Comparison of ENCODE assay signal across 9 cellular contexts in genomic region chr6:16432075-16433032, GRCh38.
DNase-seq lines count a peak whose midpoint lies in the region; ATAC-seq and TF ChIP-seq lines count a peak whose summit lies in the region.
"Had no signal": no experiment of that assay in that cellular context is flagged by ENCODE, and none has a peak within 500 bp of the region (broad histone marks: within the 10 kb centered on the region; RNA-seq: fewer than 3 reads in every experiment).

No MANE protein-coding gene starts in this region.

- H3K4me3 ChIP-seq in brain microvascular endothelial cell (ENCODE audit: low read depth, low read length) (no peak overlapping the region), transverse colon (no peak overlapping the region)

- H3K36me3 ChIP-seq in brain microvascular endothelial cell (replicated peaks) (peaks cover 3% of the 10 kb centered on the region), transverse colon (no peaks in the 10 kb centered on the region)

- no peak for DNase-seq in stimulated activated naive CD8-positive, alpha-beta T cell treated with anti-CD3 and anti-CD28 coated beads, Interleukin-15, Interleukin-2, amounts not matched to agents 100 U/mL and 50 U/mL, for 24 hours
- no peak for DNase-seq in stimulated activated naive CD8-positive, alpha-beta T cell treated with anti-CD3 and anti-CD28 coated beads, Interleukin-15, amount 100 ng/mL, for 72 hours
- DNase-seq in brain microvascular endothelial cell (peak; percentile 66), H4 (ENCODE audit: low spot score) (no peak), transverse colon (no peak)
- DNase-seq in activated naive CD4-positive, alpha-beta T cell treated with anti-CD3 and anti-CD28 coated beads, Interleukin-2, amount 50 U/mL, for 16 hours = no peak
- DNase-seq: stimulated activated CD4-positive, alpha-beta T cell treated with anti-CD3 and anti-CD28 coated beads, Interleukin-4, amount 100 ng/mL, for 24 hours had no signal

- no peak overlapping the region for H3K4me3 Mint-ChIP-seq in stimulated activated naive CD8-positive, alpha-beta T cell treated with anti-CD3 and anti-CD28 coated beads, Interleukin-15, amount 100 ng/mL, for 72 hours

- in situ Hi-C loops in brain microvascular endothelial cell (cut with HindIII; ENCODE audit: low pct_ligation_motif_present, low sequenced_read_pairs) = no loop called here
- in situ Hi-C loops in transverse colon (cut with MboI; ENCODE audit: low pct_ligation_motif_present in 1 of 4, low pct_unique_long_range_greater_than_20kb in 1 of 4, low sequenced_read_pairs in 3 of 4) = no loop called here

- TF ChIP-seq EP300 in transverse colon (IDR thresholded peaks at IDR 0.05; ENCODE audit: low read depth) = no peak

- no peaks in the 10 kb centered on the region for H3K27me3 Mint-ChIP-seq in stimulated activated naive CD8-positive, alpha-beta T cell treated with anti-CD3 and anti-CD28 coated beads, Interleukin-15, amount 100 ng/mL, for 72 hours

- H3K27ac Mint-ChIP-seq in stimulated activated naive CD8-positive, alpha-beta T cell treated with anti-CD3 and anti-CD28 coated beads, Interleukin-15, amount 100 ng/mL, for 72 hours = no peak overlapping the region

- peak; percentile 62 for ATAC-seq in stimulated activated naive CD8-positive, alpha-beta T cell treated with anti-CD3 and anti-CD28 coated beads, Interleukin-15, Interleukin-2, amounts not matched to agents 100 U/mL and 50 U/mL, for 24 hours
- no peak for ATAC-seq in stimulated activated naive CD8-positive, alpha-beta T cell treated with anti-CD3 and anti-CD28 coated beads, Interleukin-15, amount 100 ng/mL, for 72 hours
- ATAC-seq in HG03064 (IDR thresholded peaks at IDR 0.05; ENCODE audit: low read depth, unreplicated experiment) (peak; percentile 60), GM19467 (IDR thresholded peaks at IDR 0.05; ENCODE audit: unreplicated experiment) (no peak)

- intact Hi-C loops in transverse colon (cut with DNase I; ENCODE audit: low total_unique reads) = no loop called here

- WGBS in transverse colon (ENCODE audit: low coverage in 1 of 2), 2 donors = 62 to 67% methylated on average over 6 of the region's 6 CpGs

- TF ChIP-seq CTCF in brain microvascular endothelial cell (IDR thresholded peaks at IDR 0.05; ENCODE audit: low read depth, low read length, missing control alignments) (no peak), transverse colon (IDR thresholded peaks at IDR 0.05) (no peak)

- H3K4me1 ChIP-seq in transverse colon = peaks cover 9 to 29% (median 14%) of the 10 kb centered on the region in 4 donors

- H3K9me3 ChIP-seq in transverse colon = no peaks in the 10 kb centered on the region

- H3K27me3 ChIP-seq in brain microvascular endothelial cell (replicated peaks) = no peaks in the 10 kb centered on the region
- H3K27me3 ChIP-seq in transverse colon = no peaks in the 10 kb centered on the region

- peaks cover 45% of the 10 kb centered on the region for H3K4me1 Mint-ChIP-seq in stimulated activated naive CD8-positive, alpha-beta T cell treated with anti-CD3 and anti-CD28 coated beads, Interleukin-15, amount 100 ng/mL, for 72 hours

- H3K9me3 Mint-ChIP-seq in stimulated activated naive CD8-positive, alpha-beta T cell treated with anti-CD3 and anti-CD28 coated beads, Interleukin-15, amount 100 ng/mL, for 72 hours = peaks cover 7 to 8% of the 10 kb centered on the region in 2 donors

- no peak for TF ChIP-seq POLR2A in transverse colon (IDR thresholded peaks at IDR 0.05)

- H3K27ac ChIP-seq in brain microvascular endothelial cell = no peak overlapping the region
- H3K27ac ChIP-seq in transverse colon = peak overlapping the region in 1 of 4 donors; percentile 33

Comparison
In these comparisons a context has a peak if more than half of its experiments do, and no peak if none do; other contexts are left out.
1. ATAC-seq: peak in stimulated activated naive CD8-positive, alpha-beta T cell treated with anti-CD3 and anti-CD28 coated beads, Interleukin-15, Interleukin-2, amounts not matched to agents 100 U/mL and 50 U/mL, for 24 hours (single experiment) and HG03064 (single experiment); none in stimulated activated naive CD8-positive, alpha-beta T cell treated with anti-CD3 and anti-CD28 coated beads, Interleukin-15, amount 100 ng/mL, for 72 hours (single experiment) and GM19467 (single experiment).